10 cellular contexts compared by ENCODE assay signal in genomic region chr21:38171723-38172344, GRCh38.
DNase-seq lines count a peak whose midpoint lies in the region; ATAC-seq and TF ChIP-seq lines count a peak whose summit lies in the region.
"Had no signal": no experiment of that assay in that cellular context is flagged by ENCODE, and none has a peak within 500 bp of the region (broad histone marks: within the 10 kb centered on the region; RNA-seq: fewer than 3 reads in every experiment).

No MANE protein-coding gene starts in this region.

- peak; percentile 10 for TF ChIP-seq CTCF in cardiac muscle cell (IDR thresholded peaks at IDR 0.05; ENCODE audit: low read depth, low read length)
- TF ChIP-seq CTCF in progenitor cell of endocrine pancreas (IDR thresholded peaks at IDR 0.05; ENCODE audit: unreplicated experiment): no peak
- no peak for TF ChIP-seq CTCF in sigmoid colon (IDR thresholded peaks at IDR 0.05)

- no peak overlapping the region for H3K4me3 Mint-ChIP-seq in progenitor cell of endocrine pancreas (ENCODE audit: low read depth)

- H3K9me3 Mint-ChIP-seq in progenitor cell of endocrine pancreas (ENCODE audit: low read depth): peaks cover 5% of the 10 kb centered on the region

- DNase-seq in H4 (ENCODE audit: low spot score) (peak; percentile 64), SW480 (ENCODE audit: low spot score) (peak; percentile 8), cardiac muscle cell (ENCODE audit: low read depth in 1 of 2, low spot score in 1 of 2) (peak; percentile 31 to 46), progenitor cell of endocrine pancreas (ENCODE audit: low spot score, unreplicated experiment) (peak; percentile 17), GM19238 (ENCODE audit: insufficient read length, low spot score) (no peak), sigmoid colon (no peak)
- no peak for DNase-seq in activated CD4-positive, alpha-beta T cell treated with anti-CD3 and anti-CD28 coated beads for 48 hours
- DNase-seq: NCI-H1694 had no signal

- no peak overlapping the region for H3K27ac ChIP-seq in cardiac muscle cell
- no peak overlapping the region for H3K27ac ChIP-seq in sigmoid colon

- no peak for ATAC-seq in GM21529 (IDR thresholded peaks at IDR 0.05; ENCODE audit: unreplicated experiment)
- ATAC-seq: HCT116 had no signal

- WGBS in sigmoid colon, 2 donors: 62 to 66% methylated on average over 12 of the region's 12 CpGs

- TF ChIP-seq EP300 in sigmoid colon (IDR thresholded peaks at IDR 0.05): no peak

- peaks cover 28% of the 10 kb centered on the region for H3K4me1 Mint-ChIP-seq in progenitor cell of endocrine pancreas (ENCODE audit: low read depth)

- H3K27me3 ChIP-seq in cardiac muscle cell (no peaks in the 10 kb centered on the region), sigmoid colon (no peaks in the 10 kb centered on the region)

- H3K9me3 ChIP-seq in cardiac muscle cell (ENCODE audit: low read depth): no peaks in the 10 kb centered on the region
- no peaks in the 10 kb centered on the region for H3K9me3 ChIP-seq in sigmoid colon

- no peak for TF ChIP-seq POLR2A in sigmoid colon (IDR thresholded peaks at IDR 0.05)

- H3K27ac Mint-ChIP-seq in progenitor cell of endocrine pancreas: peak overlapping the region; percentile 95

- peaks cover 3% of the 10 kb centered on the region for H3K27me3 Mint-ChIP-seq in progenitor cell of endocrine pancreas

- H3K36me3 ChIP-seq in cardiac muscle cell: no peaks in the 10 kb centered on the region
- no peaks in the 10 kb centered on the region for H3K36me3 ChIP-seq in sigmoid colon

- H3K4me1 ChIP-seq in cardiac muscle cell (ENCODE audit: low read depth): no peaks in the 10 kb centered on the region
- H3K4me1 ChIP-seq in sigmoid colon: no peaks in the 10 kb centered on the region

- intact Hi-C loops in sigmoid colon (cut with DNase I): no loop called here

- H3K4me3 ChIP-seq in cardiac muscle cell (no peak overlapping the region), sigmoid colon (no peak overlapping the region)

- peaks cover 3% of the 10 kb centered on the region for H3K36me3 Mint-ChIP-seq in progenitor cell of endocrine pancreas (ENCODE audit: insufficient read depth)

Comparison
In these comparisons a context has a peak if more than half of its experiments do, and no peak if none do; other contexts are left out.
1. DNase-seq: peak in H4 (single experiment), SW480 (single experiment), cardiac muscle cell (2 of 2) and progenitor cell of endocrine pancreas (single experiment); none in GM19238 (single experiment), activated CD4-positive, alpha-beta T cell treated with anti-CD3 and anti-CD28 coated beads for 48 hours (single experiment) and sigmoid colon (single experiment).